11 cellular contexts compared by ENCODE assay signal in genomic region chr6:111260570-111261298, GRCh38.
A peak's percentile ranks its signal among the peaks of the same experiment; 100 is the strongest.
DNase-seq lines count a peak whose midpoint lies in the region; ATAC-seq and TF ChIP-seq lines count a peak whose summit lies in the region.
"Had no signal": no experiment of that assay in that cellular context is flagged by ENCODE, and none has a peak within 500 bp of the region (broad histone marks: within the 10 kb centered on the region; RNA-seq: fewer than 3 reads in every experiment).

No MANE protein-coding gene starts in this region.

- H3K79me2 ChIP-seq in SU-DHL-6 (ENCODE audit: insufficient read depth, low read length): peaks cover 33% of the 10 kb centered on the region

- TF ChIP-seq CTCF in SU-DHL-6 (IDR thresholded peaks at IDR 0.05; ENCODE audit: insufficient read depth, low read length, poor library complexity, severe bottlenecking) (no peak), fibroblast of mammary gland (conservative IDR thresholded peaks at IDR 0.05; ENCODE audit: control insufficient read depth, insufficient read depth, low read depth, low read length) (no peak), thoracic aorta (IDR thresholded peaks at IDR 0.05) (no peak)

- 0 out of 2 replicates have a peak, but pooled peaks cover 8% of the 10 kb centered on the region for H3F3A ChIP-seq in SU-DHL-6 (ENCODE audit: insufficient read depth)

- no peak overlapping the region for H3K27ac ChIP-seq in SU-DHL-6 (ENCODE audit: low read depth, low read length)
- H3K27ac ChIP-seq in thoracic aorta: no peak overlapping the region

- H3K9me3 ChIP-seq in SU-DHL-6 (ENCODE audit: insufficient read depth, low read length) (no peaks in the 10 kb centered on the region), thoracic aorta (no peaks in the 10 kb centered on the region)

- H3K9me2 ChIP-seq in SU-DHL-6 (replicated peaks; ENCODE audit: insufficient read depth, low read length): no peaks in the 10 kb centered on the region

- CTCF ChIA-PET in activated naive CD4-positive, alpha-beta T cell treated with anti-CD3 and anti-CD28 coated beads, Interleukin-2, amount 10 ng/mL, durations not matched to agents 7 days and 5 days (lab: Charles Lee): interaction anchor here (2.7 kb wide), 1 partner anchor 218 kb away, joined by 108 read pairs; no protein-coding TSS in a partner anchor

- no peak for DNase-seq in activated naive CD4-positive, alpha-beta T cell treated with anti-CD3 and anti-CD28 coated beads, Interleukin-2, amount 10 ng/mL, durations not matched to agents 7 days and 5 days
- DNase-seq in activated naive CD4-positive, alpha-beta T cell treated with anti-CD3 and anti-CD28 coated beads, Interleukin-2, amount 50 U/mL, for 16 hours: no peak
- DNase-seq in fibroblast of mammary gland (ENCODE audit: low read depth) (peak; percentile 30), thoracic aorta (ENCODE audit: low spot score) (no peak), anterior cingulate cortex (lab: John Stamatoyannopoulos, UW) (no peak), NCI-H2196 treated with DMSO at 0.1 percent for 48 hours (lab: John Stamatoyannopoulos, UW; ENCODE audit: unreplicated experiment) (no peak)
- DNase-seq: DMS79; NCI-H146; stimulated activated CD4-positive, alpha-beta T cell treated with anti-CD3 and anti-CD28 coated beads, Interleukin-2, amount 100 ng/mL, for 24 hours had no signal

- peak overlapping the region; percentile 91 for H3K27ac Mint-ChIP-seq in activated naive CD4-positive, alpha-beta T cell treated with anti-CD3 and anti-CD28 coated beads, Interleukin-2, amount 10 ng/mL, durations not matched to agents 7 days and 5 days

- H3K4me3 ChIP-seq in SU-DHL-6 (ENCODE audit: insufficient read depth, low read length, poor library complexity, severe bottlenecking) (peak overlapping the region; percentile 86), fibroblast of mammary gland (ENCODE audit: control insufficient read depth, low read depth, low read length) (peak overlapping the region; percentile 38), thoracic aorta (peak overlapping the region; percentile 95)

- H3K36me3 ChIP-seq in SU-DHL-6 (ENCODE audit: low read length) (no peaks in the 10 kb centered on the region), thoracic aorta (peaks cover 5% of the 10 kb centered on the region)

- peak overlapping the region; percentile 69 for H3K4me2 ChIP-seq in SU-DHL-6 (ENCODE audit: low read depth, low read length, poor library complexity, severe bottlenecking)

- peak overlapping the region; percentile 82 for H3K4me3 Mint-ChIP-seq in activated naive CD4-positive, alpha-beta T cell treated with anti-CD3 and anti-CD28 coated beads, Interleukin-2, amount 10 ng/mL, durations not matched to agents 7 days and 5 days

- H2AFZ ChIP-seq in SU-DHL-6 (ENCODE audit: low read depth, low read length, severe bottlenecking): no peak overlapping the region

- H4K20me1 ChIP-seq in SU-DHL-6 (ENCODE audit: low read depth, low read length): no peaks in the 10 kb centered on the region

- H3K27me3 ChIP-seq in SU-DHL-6 (ENCODE audit: low read length) (no peaks in the 10 kb centered on the region), thoracic aorta (replicated peaks; ENCODE audit: insufficient read depth) (no peaks in the 10 kb centered on the region)

- H3K9me3 Mint-ChIP-seq in activated naive CD4-positive, alpha-beta T cell treated with anti-CD3 and anti-CD28 coated beads, Interleukin-2, amount 10 ng/mL, durations not matched to agents 7 days and 5 days: no peaks in the 10 kb centered on the region

- H3K36me3 Mint-ChIP-seq in activated naive CD4-positive, alpha-beta T cell treated with anti-CD3 and anti-CD28 coated beads, Interleukin-2, amount 10 ng/mL, durations not matched to agents 7 days and 5 days: peaks cover 7% of the 10 kb centered on the region

- H3K27me3 Mint-ChIP-seq in activated naive CD4-positive, alpha-beta T cell treated with anti-CD3 and anti-CD28 coated beads, Interleukin-2, amount 10 ng/mL, durations not matched to agents 7 days and 5 days: peaks cover 3% of the 10 kb centered on the region

- peaks cover 38% of the 10 kb centered on the region for H3K4me1 Mint-ChIP-seq in activated naive CD4-positive, alpha-beta T cell treated with anti-CD3 and anti-CD28 coated beads, Interleukin-2, amount 10 ng/mL, durations not matched to agents 7 days and 5 days

- peaks cover 10 to 17% of the 10 kb centered on the region in 2 donors for H3K4me1 ChIP-seq in thoracic aorta (ENCODE audit: control insufficient read depth in 1 of 2, low read depth in 2 of 2)

- H3K9ac ChIP-seq in SU-DHL-6 (ENCODE audit: low read length): peak overlapping the region; percentile 91

- ATAC-seq in thoracic aorta (ENCODE audit: insufficient number of reproducible peaks, low FRiP score, low read depth): no peak
- no peak for ATAC-seq in HG03520 (IDR thresholded peaks at IDR 0.05; ENCODE audit: unreplicated experiment)

Comparison
In these comparisons a context has a peak if more than half of its experiments do, and no peak if none do; other contexts are left out.
1. H3K4me3 ChIP-seq: peak in every context shown above with its lines; median percentile 95 in thoracic aorta; 86 in SU-DHL-6; 38 in fibroblast of mammary gland.